In genomic region chr4:8362483-8362882, GRCh38 we compare ENCODE assay signal across 22 cellular contexts.
A peak's percentile ranks its signal among the peaks of the same experiment; 100 is the strongest.
DNase-seq lines count a peak whose midpoint lies in the region; ATAC-seq, FAIRE-seq and TF ChIP-seq lines count a peak whose summit lies in the region.
"Had no signal": no experiment of that assay in that cellular context is flagged by ENCODE, and none has a peak within 500 bp of the region (broad histone marks: within the 10 kb centered on the region; RNA-seq: fewer than 3 reads in every experiment).

No MANE protein-coding gene starts in this region.

- H3K4me2 ChIP-seq in astrocyte (ENCODE audit: low read length), result no peak overlapping the region
- H3K4me2 ChIP-seq: GM23338 had no signal

- FAIRE-seq in astrocyte (lab: Jason Lieb, UNC), result no peak
- FAIRE-seq: A204.1, K562 had no signal

- no peak overlapping the region for H3K27ac Mint-ChIP-seq in astrocyte (ENCODE audit: unreplicated experiment)
- H3K27ac Mint-ChIP-seq in activated naive CD4-positive, alpha-beta T cell treated with anti-CD3 and anti-CD28 coated beads, Interleukin-2, amount 50 U/mL, for 72 hours, result no peak overlapping the region
- H3K27ac Mint-ChIP-seq: GM23338 had no signal

- H3K4me3 Mint-ChIP-seq in astrocyte (ENCODE audit: unreplicated experiment), result no peak overlapping the region
- H3K4me3 Mint-ChIP-seq: GM23338 had no signal

- peaks cover 5% of the 10 kb centered on the region for H3K9me3 Mint-ChIP-seq in astrocyte (ENCODE audit: unreplicated experiment)
- peaks cover 5% of the 10 kb centered on the region in 2 donors for H3K9me3 Mint-ChIP-seq in activated naive CD4-positive, alpha-beta T cell treated with anti-CD3 and anti-CD28 coated beads, Interleukin-2, amount 50 U/mL, for 72 hours

- no peaks in the 10 kb centered on the region for H4K20me1 ChIP-seq in astrocyte (ENCODE audit: insufficient read depth, low read length)

- DNase-seq in AG09309 (ENCODE audit: low read depth), result peak; percentile 14
- DNase-seq in LoVo (ENCODE audit: low spot score), result peak; percentile 19
- peak; percentile 23 for DNase-seq in astrocyte (ENCODE audit: low read depth)
- DNase-seq in kidney tubule cell (ENCODE audit: low spot score), result peak; percentile 34
- DNase-seq in effector CD8-positive, alpha-beta T cell (lab: John Stamatoyannopoulos, UW), result no peak
- DNase-seq in GM19240 (ENCODE audit: insufficient read length, low spot score), result no peak
- no peak for DNase-seq in RWPE1 (ENCODE audit: low spot score)
- DNase-seq in activated naive CD4-positive, alpha-beta T cell treated with anti-CD3 and anti-CD28 coated beads, Interleukin-2, amount 50 U/mL, for 72 hours (ENCODE audit: low spot score in 2 of 2), result no peak
- DNase-seq: C1 segment of cervical spinal cord, NCI-H1048, NCI-H1436 treated with DMSO at 0.1 percent for 48 hours, NCI-H2029 treated with DMSO at 0.1 percent for 48 hours, NCI-H2171 treated with DMSO at 0.1 percent for 48 hours, NCI-H510A, NCI-H82, Peyer's patch, SHP77 treated with DMSO at 0.1 percent for 48 hours had no signal

- no peaks in the 10 kb centered on the region for H3K27me3 Mint-ChIP-seq in astrocyte (ENCODE audit: low read depth, unreplicated experiment)

- H3K36me3 Mint-ChIP-seq in astrocyte (ENCODE audit: low read depth, unreplicated experiment), result peaks cover 10% of the 10 kb centered on the region
- H3K36me3 Mint-ChIP-seq in activated naive CD4-positive, alpha-beta T cell treated with anti-CD3 and anti-CD28 coated beads, Interleukin-2, amount 50 U/mL, for 72 hours, result peaks cover 7 to 13% of the 10 kb centered on the region in 2 donors

- H3K4me3 ChIP-seq in AG09309 (ENCODE audit: control insufficient read depth, low read depth, low read length) (no peak overlapping the region), astrocyte (ENCODE audit: insufficient read depth, low read depth, low read length) (no peak overlapping the region)
- H3K4me3 ChIP-seq: GM23338, K562, Peyer's patch had no signal

- H3K9ac ChIP-seq in astrocyte (ENCODE audit: low read length), result no peak overlapping the region

- no peak overlapping the region for H3K27ac ChIP-seq in astrocyte (ENCODE audit: low read depth, low read length)
- no peak overlapping the region for H3K27ac ChIP-seq in RWPE1
- H3K27ac ChIP-seq: Peyer's patch had no signal

- ATAC-seq in activated naive CD4-positive, alpha-beta T cell treated with anti-CD3 and anti-CD28 coated beads, Interleukin-2, amount 50 U/mL, for 72 hours, result no peak
- ATAC-seq: GM23338, HCT116, K562, SK-N-SH treated with all-trans-retinoic acid at 6 μM for 48 hours had no signal

- no peaks in the 10 kb centered on the region for H3K27me3 ChIP-seq in astrocyte (ENCODE audit: insufficient read depth, low read length)
- H3K27me3 ChIP-seq: Peyer's patch had no signal

- no peak overlapping the region for H2AFZ ChIP-seq in astrocyte (ENCODE audit: low read depth, low read length)
- H2AFZ ChIP-seq: GM23338 had no signal

- POLR2A ChIA-PET in RWPE1 (lab: Yijun Ruan, JAX; ENCODE audit: low non-redundant PET), result no interaction called here

- TF ChIP-seq CTCF in AG09309 (IDR thresholded peaks at IDR 0.05; ENCODE audit: control insufficient read depth, insufficient read depth, low read depth, low read length, missing control alignments), result no peak
- TF ChIP-seq CTCF in astrocyte (IDR thresholded peaks at IDR 0.05; ENCODE audit: insufficient read depth, low read depth, low read length), result no peak
- TF ChIP-seq CTCF in RWPE1 (conservative IDR thresholded peaks at IDR 0.05; ENCODE audit: low read depth), result no peak

- peaks cover 4% of the 10 kb centered on the region for H3K9me3 ChIP-seq in astrocyte (ENCODE audit: insufficient read depth, low read depth, low read length)
- H3K9me3 ChIP-seq: Peyer's patch had no signal

- H3K79me2 ChIP-seq in astrocyte (ENCODE audit: insufficient read depth, low read length), result no peaks in the 10 kb centered on the region

- H3K36me3 ChIP-seq in astrocyte (ENCODE audit: insufficient read depth, low read length), result no peaks in the 10 kb centered on the region

- peaks cover 4% of the 10 kb centered on the region for H3K4me1 ChIP-seq in astrocyte (ENCODE audit: insufficient read depth, low read length)
- H3K4me1 ChIP-seq: Peyer's patch had no signal

- H3K4me1 Mint-ChIP-seq in astrocyte (ENCODE audit: low read depth, unreplicated experiment), result peaks cover 10% of the 10 kb centered on the region

- CTCF ChIA-PET in RWPE1 (lab: Yijun Ruan, JAX), result no interaction called here

Comparison
In these comparisons a context has a peak if more than half of its experiments do, and no peak if none do; other contexts are left out.
1. DNase-seq: peak in AG09309 (single experiment), LoVo (single experiment), astrocyte (single experiment) and kidney tubule cell (single experiment); none in effector CD8-positive, alpha-beta T cell (single experiment), GM19240 (single experiment), RWPE1 (single experiment) and activated naive CD4-positive, alpha-beta T cell treated with anti-CD3 and anti-CD28 coated beads, Interleukin-2, amount 50 U/mL, for 72 hours (0 of 2).